9 cellular contexts compared by ENCODE assay signal in the genomic region with DNA sequence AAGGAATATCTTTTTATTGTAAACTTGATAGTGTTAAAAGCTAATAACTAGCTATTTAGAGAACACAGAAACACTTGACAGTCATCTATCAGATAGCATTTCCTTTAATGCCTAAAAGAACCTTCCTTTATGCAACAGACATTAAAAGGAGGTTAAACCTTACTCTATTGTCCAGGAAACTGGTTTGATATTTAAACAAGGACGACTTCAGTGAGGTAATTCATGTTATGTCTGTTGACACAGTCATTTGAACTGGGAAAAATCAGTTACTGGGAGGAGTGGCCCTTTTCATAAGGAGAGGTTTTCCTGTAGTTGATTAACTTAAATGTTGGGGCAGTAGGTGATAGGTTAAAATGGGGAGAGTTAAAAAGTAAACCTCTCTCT. TPM values are rescaled to one million over a fixed set of nuclear protein-coding genes. Genes with fewer than 3 reads are reported as not detected.
A peak's percentile ranks its signal among the peaks of the same experiment; 100 is the strongest.
DNase-seq lines count a peak whose midpoint lies in the region; ATAC-seq and TF ChIP-seq lines count a peak whose summit lies in the region.
"Had no signal": no experiment of that assay in that cellular context is flagged by ENCODE, and none has a peak within 500 bp of the region (broad histone marks: within the 10 kb centered on the region; RNA-seq: fewer than 3 reads in every experiment).

No MANE protein-coding gene starts in this region.

- H3K27ac Mint-ChIP-seq in neural crest cell (ENCODE audit: unreplicated experiment): peak overlapping the region; percentile 39
- no peak overlapping the region for H3K27ac Mint-ChIP-seq in activated CD8-positive, alpha-beta memory T cell treated with anti-CD3 and anti-CD28 coated beads, Interleukin-2, amount 10 ng/mL, durations not matched to agents 7 days and 5 days
- H3K27ac Mint-ChIP-seq: stimulated activated naive CD8-positive, alpha-beta T cell treated with anti-CD3 and anti-CD28 coated beads, Interleukin-15, amount 100 ng/mL, for 72 hours had no signal

- DNase-seq in DMS53 (lab: John Stamatoyannopoulos, UW) (peak; percentile 99), NCI-H2081 treated with DMSO at 0.1 percent for 48 hours (lab: John Stamatoyannopoulos, UW) (peak; percentile 33), epithelial cell of esophagus (ENCODE audit: low read depth) (peak; percentile 33), neural crest cell (ENCODE audit: low read depth, low spot score) (no peak), MG63 (no peak)
- DNase-seq in activated CD4-positive, alpha-beta T cell treated with anti-CD3 and anti-CD28 coated beads, Interleukin-2, amount 50 U/mL, for 1 hour: no peak
- no peak for DNase-seq in activated CD8-positive, alpha-beta memory T cell treated with anti-CD3 and anti-CD28 coated beads, Interleukin-2, amount 10 ng/mL, durations not matched to agents 7 days and 5 days
- DNase-seq: stimulated activated naive CD8-positive, alpha-beta T cell treated with anti-CD3 and anti-CD28 coated beads, Interleukin-15, amount 100 ng/mL, for 72 hours had no signal

- CTCF ChIA-PET in activated CD8-positive, alpha-beta memory T cell treated with anti-CD3 and anti-CD28 coated beads, Interleukin-2, amount 10 ng/mL, durations not matched to agents 7 days and 5 days (lab: Charles Lee): interaction anchor here (1.1 to 7.3 kb wide), 4 partner anchors 76 to 209 kb away, joined by 4 to 41 read pairs (median 16); no protein-coding TSS in a partner anchor

- no peak overlapping the region for H3K4me3 ChIP-seq in epithelial cell of esophagus (ENCODE audit: low read length)
- no peak overlapping the region for H3K4me3 ChIP-seq in MG63

- H3K36me3 Mint-ChIP-seq in neural crest cell (ENCODE audit: low read depth): peaks cover 37% of the 10 kb centered on the region
- peaks cover 26% of the 10 kb centered on the region for H3K36me3 Mint-ChIP-seq in activated CD8-positive, alpha-beta memory T cell treated with anti-CD3 and anti-CD28 coated beads, Interleukin-2, amount 10 ng/mL, durations not matched to agents 7 days and 5 days

- peaks cover 60% of the 10 kb centered on the region for H3K36me3 ChIP-seq in MG63

- ATAC-seq in activated CD8-positive, alpha-beta memory T cell treated with anti-CD3 and anti-CD28 coated beads, Interleukin-2, amount 10 ng/mL, durations not matched to agents 7 days and 5 days: no peak
- ATAC-seq in GM21423 (IDR thresholded peaks at IDR 0.05; ENCODE audit: unreplicated experiment): no peak
- ATAC-seq: stimulated activated naive CD8-positive, alpha-beta T cell treated with anti-CD3 and anti-CD28 coated beads, Interleukin-15, amount 100 ng/mL, for 72 hours had no signal

- no peak overlapping the region for H3K4me3 Mint-ChIP-seq in neural crest cell
- H3K4me3 Mint-ChIP-seq in activated CD8-positive, alpha-beta memory T cell treated with anti-CD3 and anti-CD28 coated beads, Interleukin-2, amount 10 ng/mL, durations not matched to agents 7 days and 5 days: no peak overlapping the region
- H3K4me3 Mint-ChIP-seq: stimulated activated naive CD8-positive, alpha-beta T cell treated with anti-CD3 and anti-CD28 coated beads, Interleukin-15, amount 100 ng/mL, for 72 hours had no signal

- H3K27me3 ChIP-seq in MG63: no peaks in the 10 kb centered on the region

- H3K27me3 Mint-ChIP-seq in neural crest cell (ENCODE audit: low read depth): no peaks in the 10 kb centered on the region
- no peaks in the 10 kb centered on the region for H3K27me3 Mint-ChIP-seq in activated CD8-positive, alpha-beta memory T cell treated with anti-CD3 and anti-CD28 coated beads, Interleukin-2, amount 10 ng/mL, durations not matched to agents 7 days and 5 days
- H3K27me3 Mint-ChIP-seq: stimulated activated naive CD8-positive, alpha-beta T cell treated with anti-CD3 and anti-CD28 coated beads, Interleukin-15, amount 100 ng/mL, for 72 hours had no signal

- H3K4me1 Mint-ChIP-seq in neural crest cell: peaks cover 82% of the 10 kb centered on the region
- peaks cover 52% of the 10 kb centered on the region for H3K4me1 Mint-ChIP-seq in activated CD8-positive, alpha-beta memory T cell treated with anti-CD3 and anti-CD28 coated beads, Interleukin-2, amount 10 ng/mL, durations not matched to agents 7 days and 5 days

- H3K9me3 Mint-ChIP-seq in neural crest cell: no peaks in the 10 kb centered on the region
- H3K9me3 Mint-ChIP-seq in activated CD8-positive, alpha-beta memory T cell treated with anti-CD3 and anti-CD28 coated beads, Interleukin-2, amount 10 ng/mL, durations not matched to agents 7 days and 5 days (ENCODE audit: low read depth): no peaks in the 10 kb centered on the region

- peaks cover 24% of the 10 kb centered on the region for H3K9me3 ChIP-seq in MG63

- no peak for TF ChIP-seq CTCF in epithelial cell of esophagus (IDR thresholded peaks at IDR 0.05; ENCODE audit: insufficient read depth, low read depth, low read length, missing control alignments)
- TF ChIP-seq CTCF in neural crest cell (conservative IDR thresholded peaks at IDR 0.05): no peak

RNA-seq across cellular contexts. Expression of a gene that starts 6.7 kb away (rescaled TPM):
- 49.1 and 57.9 TPM in 2 replicates for total RNA-seq in neural crest cell
- 28.2 and 43.2 TPM in 2 replicates for total RNA-seq in MG63 (2014; rRNA removed; shearing (Covaris generic); ENCODE audit: low replicate concordance)
- total RNA-seq in activated CD8-positive, alpha-beta memory T cell treated with anti-CD3 and anti-CD28 coated beads, Interleukin-2, amount 10 ng/mL, durations not matched to agents 7 days and 5 days: 10 to 100 TPM in 1 of 2 experiments, 1 to 10 TPM in 1; 9.7 to 19.0 TPM

Comparison
In these comparisons a context has a peak if more than half of its experiments do, and no peak if none do; other contexts are left out.
1. DNase-seq: peak in DMS53 (single experiment), NCI-H2081 treated with DMSO at 0.1 percent for 48 hours (single experiment) and epithelial cell of esophagus (single experiment); none in neural crest cell (single experiment), MG63 (single experiment), activated CD4-positive, alpha-beta T cell treated with anti-CD3 and anti-CD28 coated beads, Interleukin-2, amount 50 U/mL, for 1 hour (single experiment) and activated CD8-positive, alpha-beta memory T cell treated with anti-CD3 and anti-CD28 coated beads, Interleukin-2, amount 10 ng/mL, durations not matched to agents 7 days and 5 days (single experiment).